23 cellular contexts compared by ENCODE assay signal in genomic region chr1:223227486-223228196, GRCh38.
DNase-seq lines count a peak whose midpoint lies in the region; ATAC-seq and TF ChIP-seq lines count a peak whose summit lies in the region.
"Had no signal": no experiment of that assay in that cellular context is flagged by ENCODE, and none has a peak within 500 bp of the region (broad histone marks: within the 10 kb centered on the region; RNA-seq: fewer than 3 reads in every experiment).

No MANE protein-coding gene starts in this region.

- CTCF ChIA-PET in activated CD8-positive, alpha-beta memory T cell treated with anti-CD3 and anti-CD28 coated beads, Interleukin-2, amount 10 ng/mL, durations not matched to agents 7 days and 5 days (lab: Charles Lee), result no interaction called here

- no peak for TF ChIP-seq POLR2A in gastroesophageal sphincter (IDR thresholded peaks at IDR 0.05)

- no peaks in the 10 kb centered on the region for H3K36me3 ChIP-seq in gastroesophageal sphincter

- no peak overlapping the region for H3K27ac Mint-ChIP-seq in activated CD8-positive, alpha-beta memory T cell treated with anti-CD3 and anti-CD28 coated beads, Interleukin-2, amount 10 ng/mL, durations not matched to agents 7 days and 5 days
- no peak overlapping the region for H3K27ac Mint-ChIP-seq in osteocyte (ENCODE audit: unreplicated experiment)
- H3K27ac Mint-ChIP-seq: B cell had no signal

- no peak overlapping the region for H3K4me3 Mint-ChIP-seq in activated CD8-positive, alpha-beta memory T cell treated with anti-CD3 and anti-CD28 coated beads, Interleukin-2, amount 10 ng/mL, durations not matched to agents 7 days and 5 days
- no peak overlapping the region for H3K4me3 Mint-ChIP-seq in osteocyte (ENCODE audit: unreplicated experiment)
- H3K4me3 Mint-ChIP-seq: B cell had no signal

- H3K9me3 ChIP-seq in gastroesophageal sphincter, result no peaks in the 10 kb centered on the region

- H3K36me3 Mint-ChIP-seq in activated CD8-positive, alpha-beta memory T cell treated with anti-CD3 and anti-CD28 coated beads, Interleukin-2, amount 10 ng/mL, durations not matched to agents 7 days and 5 days, result no peaks in the 10 kb centered on the region
- no peaks in the 10 kb centered on the region for H3K36me3 Mint-ChIP-seq in osteocyte (ENCODE audit: unreplicated experiment)

- no peaks in the 10 kb centered on the region for H3K4me1 Mint-ChIP-seq in activated CD8-positive, alpha-beta memory T cell treated with anti-CD3 and anti-CD28 coated beads, Interleukin-2, amount 10 ng/mL, durations not matched to agents 7 days and 5 days
- no peaks in the 10 kb centered on the region for H3K4me1 Mint-ChIP-seq in osteocyte (ENCODE audit: unreplicated experiment)
- H3K4me1 Mint-ChIP-seq: B cell had no signal

- no peak overlapping the region for H3K4me3 ChIP-seq in gastroesophageal sphincter
- no peak overlapping the region for H3K4me3 ChIP-seq in coronary artery

- TF ChIP-seq CTCF in osteocyte (IDR thresholded peaks at IDR 0.05) (no peak), gastroesophageal sphincter (IDR thresholded peaks at IDR 0.05) (no peak), coronary artery (IDR thresholded peaks at IDR 0.05) (no peak)

- TF ChIP-seq EP300 in gastroesophageal sphincter (IDR thresholded peaks at IDR 0.05), result no peak

- H3K27me3 Mint-ChIP-seq in activated CD8-positive, alpha-beta memory T cell treated with anti-CD3 and anti-CD28 coated beads, Interleukin-2, amount 10 ng/mL, durations not matched to agents 7 days and 5 days, result peaks cover 3% of the 10 kb centered on the region
- no peaks in the 10 kb centered on the region for H3K27me3 Mint-ChIP-seq in osteocyte (ENCODE audit: unreplicated experiment)

- no peak for ATAC-seq in activated CD8-positive, alpha-beta memory T cell treated with anti-CD3 and anti-CD28 coated beads, Interleukin-2, amount 10 ng/mL, durations not matched to agents 7 days and 5 days
- ATAC-seq in gastroesophageal sphincter, result no peak
- ATAC-seq: Panc1 had no signal

- no peaks in the 10 kb centered on the region for H3K27me3 ChIP-seq in gastroesophageal sphincter

- DNase-seq in activated CD8-positive, alpha-beta memory T cell treated with anti-CD3 and anti-CD28 coated beads, Interleukin-2, amount 10 ng/mL, durations not matched to agents 7 days and 5 days, result peak; percentile 18
- DNase-seq in activated CD8-positive, alpha-beta memory T cell treated with anti-CD3 and anti-CD28 coated beads for 24 hours, result no peak
- DNase-seq in LHCN-M2 (ENCODE audit: low read depth), result peak; percentile 12
- DNase-seq in osteocyte (ENCODE audit: extremely low spot score, unreplicated experiment), result peak; percentile 77
- no peak for DNase-seq in NCI-H1105 treated with DMSO at 0.1 percent for 48 hours (lab: John Stamatoyannopoulos, UW)
- DNase-seq in coronary artery (ENCODE audit: low spot score), result no peak
- DNase-seq: Calu3, DMS153, DND-41, KBM-7, NCI-H1048, NCI-H1417 treated with DMSO at 0.1 percent for 48 hours, NCI-H1694 treated with DMSO at 0.1 percent for 48 hours, NCI-H2081, NCI-H2227 treated with DMSO at 0.1 percent for 48 hours, NCI-H526 treated with DMSO at 0.1 percent for 48 hours, SHP77 had no signal

- H3K4me1 ChIP-seq in gastroesophageal sphincter, result no peaks in the 10 kb centered on the region

- H3K27ac ChIP-seq in gastroesophageal sphincter (no peak overlapping the region), coronary artery (no peak overlapping the region)
- H3K27ac ChIP-seq: 22Rv1, C4-2B, RWPE1 had no signal

- WGBS in gastroesophageal sphincter (ENCODE audit: low coverage in 1 of 2), 2 donors, result no CpG with 5 or more reads among the region's 12 CpGs

- H3K9me3 Mint-ChIP-seq in activated CD8-positive, alpha-beta memory T cell treated with anti-CD3 and anti-CD28 coated beads, Interleukin-2, amount 10 ng/mL, durations not matched to agents 7 days and 5 days (ENCODE audit: low read depth), result no peaks in the 10 kb centered on the region
- no peaks in the 10 kb centered on the region for H3K9me3 Mint-ChIP-seq in osteocyte (ENCODE audit: unreplicated experiment)

Comparison
In these comparisons a context has a peak if more than half of its experiments do, and no peak if none do; other contexts are left out.
1. DNase-seq: peak in activated CD8-positive, alpha-beta memory T cell treated with anti-CD3 and anti-CD28 coated beads, Interleukin-2, amount 10 ng/mL, durations not matched to agents 7 days and 5 days (single experiment), LHCN-M2 (single experiment) and osteocyte (single experiment); none in activated CD8-positive, alpha-beta memory T cell treated with anti-CD3 and anti-CD28 coated beads for 24 hours (single experiment), NCI-H1105 treated with DMSO at 0.1 percent for 48 hours (single experiment) and coronary artery (single experiment).